In genomic region chr6:144661101-144661806, GRCh38 we compare ENCODE assay signal across 13 cellular contexts.
DNase-seq lines count a peak whose midpoint lies in the region; ATAC-seq and TF ChIP-seq lines count a peak whose summit lies in the region.
"Had no signal": no experiment of that assay in that cellular context is flagged by ENCODE, and none has a peak within 500 bp of the region (broad histone marks: within the 10 kb centered on the region; RNA-seq: fewer than 3 reads in every experiment).

No MANE protein-coding gene starts in this region.

- peaks cover 73 to 81% of the 10 kb centered on the region in 2 donors for H3K4me1 Mint-ChIP-seq in natural killer cell treated with Interleukin-12 subunit alpha and Interleukin-12 subunit beta and Interleukin-15 and Interleukin-18, amount 100 ng/mL, for 72 hours (ENCODE audit: low read depth in 2 of 2)

- H3K36me3 Mint-ChIP-seq in natural killer cell treated with Interleukin-12 subunit alpha and Interleukin-12 subunit beta and Interleukin-15 and Interleukin-18, amount 100 ng/mL, for 72 hours, result peaks cover 4% of the 10 kb centered on the region

- TF ChIP-seq CTCF in epithelial cell of esophagus (IDR thresholded peaks at IDR 0.05; ENCODE audit: insufficient read depth, low read depth, low read length, missing control alignments), result no peak

- DNase-seq in DMS153 treated with DMSO at 0.1 percent for 48 hours (lab: John Stamatoyannopoulos, UW; ENCODE audit: unreplicated experiment), result peak; percentile 35
- peak; percentile 74 for DNase-seq in NCI-H2227 (lab: John Stamatoyannopoulos, UW; ENCODE audit: unreplicated experiment)
- DNase-seq in epithelial cell of esophagus (ENCODE audit: low read depth), result peak; percentile 56
- DNase-seq in natural killer cell treated with Interleukin-12 subunit alpha and Interleukin-12 subunit beta and Interleukin-15 and Interleukin-18, amount 100 ng/mL, for 72 hours (ENCODE audit: low spot score), result no peak
- no peak for DNase-seq in GM19240 (ENCODE audit: insufficient read length, low spot score)
- no peak for DNase-seq in NCI-H510A (lab: John Stamatoyannopoulos, UW)
- DNase-seq in MV-4-11 (lab: John Stamatoyannopoulos, UW), result no peak
- DNase-seq: GF-D8, left cardiac atrium, NCI-H226, uterus had no signal

- H3K27me3 Mint-ChIP-seq in natural killer cell treated with Interleukin-12 subunit alpha and Interleukin-12 subunit beta and Interleukin-15 and Interleukin-18, amount 100 ng/mL, for 72 hours, result no peaks in the 10 kb centered on the region

- peak overlapping the region; percentile 91 to 95 for H3K27ac Mint-ChIP-seq in natural killer cell treated with Interleukin-12 subunit alpha and Interleukin-12 subunit beta and Interleukin-15 and Interleukin-18, amount 100 ng/mL, for 72 hours

- no peak overlapping the region for H3K4me3 ChIP-seq in epithelial cell of esophagus (ENCODE audit: low read length)
- H3K4me3 ChIP-seq: cardiac muscle cell, uterus had no signal

- ATAC-seq in natural killer cell treated with Interleukin-12 subunit alpha and Interleukin-12 subunit beta and Interleukin-15 and Interleukin-18, amount 100 ng/mL, for 72 hours, result no peak
- ATAC-seq in GM18867 (IDR thresholded peaks at IDR 0.05; ENCODE audit: unreplicated experiment), result no peak
- ATAC-seq: left cardiac atrium had no signal

- peak overlapping the region; percentile 76 for H3K4me3 Mint-ChIP-seq in natural killer cell treated with Interleukin-12 subunit alpha and Interleukin-12 subunit beta and Interleukin-15 and Interleukin-18, amount 100 ng/mL, for 72 hours

- H3K9me3 Mint-ChIP-seq in natural killer cell treated with Interleukin-12 subunit alpha and Interleukin-12 subunit beta and Interleukin-15 and Interleukin-18, amount 100 ng/mL, for 72 hours, result no peaks in the 10 kb centered on the region

Comparison
In these comparisons a context has a peak if more than half of its experiments do, and no peak if none do; other contexts are left out.
1. DNase-seq: peak in DMS153 treated with DMSO at 0.1 percent for 48 hours (single experiment), NCI-H2227 (single experiment) and epithelial cell of esophagus (single experiment); none in natural killer cell treated with Interleukin-12 subunit alpha and Interleukin-12 subunit beta and Interleukin-15 and Interleukin-18, amount 100 ng/mL, for 72 hours (single experiment), GM19240 (single experiment), NCI-H510A (single experiment) and MV-4-11 (single experiment).